Comparison of ENCODE assay signal across 18 cellular contexts in genomic region chr2:202693503-202693902, GRCh38. TPM values are rescaled to one million over a fixed set of nuclear protein-coding genes. Genes with fewer than 3 reads are reported as not detected.
DNase-seq lines count a peak whose midpoint lies in the region; ATAC-seq, FAIRE-seq and TF ChIP-seq lines count a peak whose summit lies in the region.
"Had no signal": no experiment of that assay in that cellular context is flagged by ENCODE, and none has a peak within 500 bp of the region (broad histone marks: within the 10 kb centered on the region; RNA-seq: fewer than 3 reads in every experiment).

No MANE protein-coding gene starts in this region.

- H3K4me1 ChIP-seq in prostate gland (replicated peaks), result no peaks in the 10 kb centered on the region
- H3K4me1 ChIP-seq in left ventricle myocardium inferior, result no peaks in the 10 kb centered on the region
- H3K4me1 ChIP-seq: BLaER1 had no signal

- no peak overlapping the region for H3K27ac ChIP-seq in prostate gland
- H3K27ac ChIP-seq in left ventricle myocardium inferior (replicated peaks), result no peak overlapping the region
- H3K27ac ChIP-seq: 22Rv1, BLaER1 had no signal

- no peak overlapping the region for H3K4me3 Mint-ChIP-seq in stimulated activated naive CD8-positive, alpha-beta T cell treated with anti-CD3 and anti-CD28 coated beads, Interleukin-15, Interleukin-2, amounts not matched to agents 100 ng/mL and 50 ng/mL, for 24 hours
- H3K4me3 Mint-ChIP-seq: CD8-positive, alpha-beta memory T cell had no signal

- H3K4me3 ChIP-seq in bronchial epithelial cell (ENCODE audit: low read depth, low read length) (no peak overlapping the region), prostate gland (no peak overlapping the region), left ventricle myocardium inferior (no peak overlapping the region)
- H3K4me3 ChIP-seq: BLaER1 had no signal

- H3K9me3 Mint-ChIP-seq in stimulated activated naive CD8-positive, alpha-beta T cell treated with anti-CD3 and anti-CD28 coated beads, Interleukin-15, Interleukin-2, amounts not matched to agents 100 ng/mL and 50 ng/mL, for 24 hours, result no peaks in the 10 kb centered on the region
- H3K9me3 Mint-ChIP-seq: CD8-positive, alpha-beta memory T cell had no signal

- H3K27ac Mint-ChIP-seq in stimulated activated naive CD8-positive, alpha-beta T cell treated with anti-CD3 and anti-CD28 coated beads, Interleukin-15, Interleukin-2, amounts not matched to agents 100 ng/mL and 50 ng/mL, for 24 hours, result peak overlapping the region; percentile 67
- H3K27ac Mint-ChIP-seq: IgD-negative memory B cell had no signal

- H3K4me1 Mint-ChIP-seq in stimulated activated naive CD8-positive, alpha-beta T cell treated with anti-CD3 and anti-CD28 coated beads, Interleukin-15, Interleukin-2, amounts not matched to agents 100 ng/mL and 50 ng/mL, for 24 hours (ENCODE audit: low read depth), result peaks cover 69% of the 10 kb centered on the region

- no peaks in the 10 kb centered on the region for H3K27me3 Mint-ChIP-seq in stimulated activated naive CD8-positive, alpha-beta T cell treated with anti-CD3 and anti-CD28 coated beads, Interleukin-15, Interleukin-2, amounts not matched to agents 100 ng/mL and 50 ng/mL, for 24 hours
- H3K27me3 Mint-ChIP-seq: IgD-negative memory B cell had no signal

- FAIRE-seq in bronchial epithelial cell (lab: Jason Lieb, UNC), result no peak
- FAIRE-seq: H1 had no signal

- peaks cover 13% of the 10 kb centered on the region for H3K36me3 Mint-ChIP-seq in stimulated activated naive CD8-positive, alpha-beta T cell treated with anti-CD3 and anti-CD28 coated beads, Interleukin-15, Interleukin-2, amounts not matched to agents 100 ng/mL and 50 ng/mL, for 24 hours (ENCODE audit: low read depth)

- TF ChIP-seq POLR2A in prostate gland (IDR thresholded peaks at IDR 0.05), result no peak

- H3K27me3 ChIP-seq in bronchial epithelial cell (ENCODE audit: control insufficient read depth, insufficient read depth, low read length), result no peaks in the 10 kb centered on the region
- no peaks in the 10 kb centered on the region for H3K27me3 ChIP-seq in prostate gland (replicated peaks; ENCODE audit: insufficient read depth)
- H3K27me3 ChIP-seq in left ventricle myocardium inferior (ENCODE audit: low read depth), result no peaks in the 10 kb centered on the region
- H3K27me3 ChIP-seq: BLaER1 had no signal

- no peak for ATAC-seq in stimulated activated naive CD8-positive, alpha-beta T cell treated with anti-CD3 and anti-CD28 coated beads, Interleukin-15, Interleukin-2, amounts not matched to agents 100 U/mL and 50 U/mL, for 24 hours
- ATAC-seq in GM18502 (IDR thresholded peaks at IDR 0.05; ENCODE audit: poor library complexity, unreplicated experiment), result no peak

- H3K9me3 ChIP-seq in prostate gland (no peaks in the 10 kb centered on the region), left ventricle myocardium inferior (replicated peaks) (no peaks in the 10 kb centered on the region)

- DNase-seq in NCI-H1105 treated with DMSO at 0.1 percent for 48 hours (lab: John Stamatoyannopoulos, UW) (peak; percentile 28), NCI-H1105 (lab: John Stamatoyannopoulos, UW) (no peak), bronchial epithelial cell (ENCODE audit: low read depth) (peak; percentile 72), prostate gland (ENCODE audit: low spot score) (no peak), left ventricle myocardium inferior (no peak)
- DNase-seq in stimulated activated naive CD8-positive, alpha-beta T cell treated with anti-CD3 and anti-CD28 coated beads, Interleukin-15, Interleukin-2, amounts not matched to agents 100 U/mL and 50 U/mL, for 24 hours, result no peak
- DNase-seq: CD8-positive, alpha-beta memory T cell; MV-4-11; NCI-H1436 treated with DMSO at 0.1 percent for 48 hours; NCI-H2081 treated with DMSO at 0.1 percent for 48 hours; NCI-H446; NCI-H82 had no signal

- no peaks in the 10 kb centered on the region for H3K36me3 ChIP-seq in bronchial epithelial cell (ENCODE audit: control insufficient read depth, insufficient read depth, low read length)
- no peaks in the 10 kb centered on the region for H3K36me3 ChIP-seq in prostate gland
- H3K36me3 ChIP-seq in left ventricle myocardium inferior, result peaks cover 12% of the 10 kb centered on the region

- intact Hi-C loops in prostate gland (cut with DNase I) (no loop called here), left ventricle myocardium inferior (cut with micrococcal nuclease) (no loop called here)

- TF ChIP-seq CTCF in bronchial epithelial cell (IDR thresholded peaks at IDR 0.05; ENCODE audit: insufficient read depth, low read length, severe bottlenecking) (no peak), prostate gland (IDR thresholded peaks at IDR 0.05) (no peak), left ventricle myocardium inferior (IDR thresholded peaks at IDR 0.05; ENCODE audit: borderline replicate concordance) (no peak)

- WGBS in prostate gland, result 86% methylated on average over 4 of the region's 4 CpGs

RNA-seq across cellular contexts. Expression of gene FAM117B, which starts 58.7 kb away (rescaled TPM):
- total RNA-seq in bronchial epithelial cell (2.6 TPM in 2 replicates), prostate gland (10 to 100 TPM; 27.5 to 30.5 TPM), left ventricle myocardium inferior (2.4 TPM)

Comparison
In these comparisons a context has a peak if more than half of its experiments do, and no peak if none do; other contexts are left out.
1. DNase-seq: peak in NCI-H1105 treated with DMSO at 0.1 percent for 48 hours (single experiment) and bronchial epithelial cell (single experiment); none in NCI-H1105 (single experiment), stimulated activated naive CD8-positive, alpha-beta T cell treated with anti-CD3 and anti-CD28 coated beads, Interleukin-15, Interleukin-2, amounts not matched to agents 100 U/mL and 50 U/mL, for 24 hours (single experiment), prostate gland (single experiment) and left ventricle myocardium inferior (single experiment).